Comparison of ENCODE assay signal across 1 cellular context in the genomic region with DNA sequence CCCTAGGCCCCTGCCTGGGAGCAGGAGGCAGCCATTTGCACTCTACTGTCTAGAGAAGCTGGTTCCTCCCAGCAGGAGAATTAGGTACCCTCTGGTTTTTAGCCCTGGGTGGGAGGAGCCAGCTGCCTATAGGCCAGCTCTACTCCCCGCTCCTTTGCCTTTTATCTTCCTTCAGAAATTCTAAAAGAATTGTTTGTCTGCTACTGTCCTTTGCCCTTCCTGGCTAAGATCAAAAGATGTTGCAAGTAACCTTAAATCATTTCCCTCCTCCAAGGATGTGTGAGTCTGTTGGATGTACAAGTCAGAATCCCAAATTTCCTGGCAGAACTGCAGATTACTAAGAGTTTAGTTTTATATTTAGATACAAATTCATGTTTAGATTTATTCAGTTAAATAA.
TF ChIP-seq lines count a peak whose summit lies in the region.

No MANE protein-coding gene starts in this region.

TF ChIP-seq in HCT116, 20 proteins besides CTCF, POLR2A, EP300 and RAD21:
- no peak for TF ChIP-seq ELF1 (IDR thresholded peaks at IDR 0.05; ENCODE audit: borderline replicate concordance, low read depth)
